21 cellular contexts compared by ENCODE assay signal in genomic region chr6:151900256-151900655, GRCh38.
A peak's percentile ranks its signal among the peaks of the same experiment; 100 is the strongest.
DNase-seq lines count a peak whose midpoint lies in the region; ATAC-seq and TF ChIP-seq lines count a peak whose summit lies in the region.
"Had no signal": no experiment of that assay in that cellular context is flagged by ENCODE, and none has a peak within 500 bp of the region (broad histone marks: within the 10 kb centered on the region; RNA-seq: fewer than 3 reads in every experiment).

No MANE protein-coding gene starts in this region.

- in situ Hi-C loops in HAP-1 (cut with MboI; ENCODE audit: low sequenced_read_pairs): no loop called here

- H3K9me3 ChIP-seq in breast epithelium (peaks cover 0 to 10% of the 10 kb centered on the region in 2 donors), esophagus squamous epithelium (no peaks in the 10 kb centered on the region), HAP-1 (0 out of 2 replicates have a peak, but pooled peaks cover 2% of the 10 kb centered on the region)
- H3K9me3 ChIP-seq: BE2C had no signal

- H3K27ac ChIP-seq in breast epithelium (peak overlapping the region; percentile 64 to 88), esophagus squamous epithelium (peak overlapping the region in 3 of 4 donors; percentile 21 to 69 (median 56))
- H3K27ac ChIP-seq: GM23248, HL-60, SJCRH30 had no signal

- no peak for TF ChIP-seq RAD21 in Ishikawa (IDR thresholded peaks at IDR 0.05; ENCODE audit: low read depth)

- TF ChIP-seq POLR2A in breast epithelium (IDR thresholded peaks at IDR 0.05): no peak
- TF ChIP-seq POLR2A in esophagus squamous epithelium (IDR thresholded peaks at IDR 0.05): no peak

- H3K4me1 ChIP-seq in breast epithelium: no peaks in the 10 kb centered on the region
- peaks cover 0 to 13% (median 5%) of the 10 kb centered on the region in 3 donors for H3K4me1 ChIP-seq in esophagus squamous epithelium
- peaks cover 5% of the 10 kb centered on the region for H3K4me1 ChIP-seq in HAP-1
- H3K4me1 ChIP-seq: BE2C had no signal

- TF ChIP-seq CTCF in breast epithelium (IDR thresholded peaks at IDR 0.05): no peak
- no peak for TF ChIP-seq CTCF in esophagus squamous epithelium (IDR thresholded peaks at IDR 0.05)

- DNase-seq in breast epithelium (ENCODE audit: low spot score in 2 of 2) (no peak), esophagus squamous epithelium (lab: John Stamatoyannopoulos, UW) (no peak), HAP-1 (ENCODE audit: low spot score in 2 of 2) (no peak)
- DNase-seq: BE2C, DMS79 treated with DMSO at 0.1 percent for 48 hours, GM23248, KBM-7, NCI-H1092 treated with DMSO at 0.1 percent for 48 hours, NCI-H1436 treated with DMSO at 0.1 percent for 48 hours, NCI-H2029, NCI-H2227 treated with DMSO at 0.1 percent for 48 hours, NCI-H510A, NCI-H748 treated with DMSO at 0.1 percent for 48 hours, T-helper 1 cell had no signal

- WGBS in esophagus squamous epithelium, 2 donors: 30 to 34% methylated on average over 2 of the region's 2 CpGs

- H3K27me3 ChIP-seq in breast epithelium: no peaks in the 10 kb centered on the region
- no peaks in the 10 kb centered on the region for H3K27me3 ChIP-seq in esophagus squamous epithelium
- no peaks in the 10 kb centered on the region for H3K27me3 ChIP-seq in HAP-1 (ENCODE audit: low read depth)
- H3K27me3 ChIP-seq: BE2C, SJCRH30 had no signal

- no peaks in the 10 kb centered on the region for H3K36me3 ChIP-seq in breast epithelium
- H3K36me3 ChIP-seq in esophagus squamous epithelium: no peaks in the 10 kb centered on the region
- H3K36me3 ChIP-seq in HAP-1 (replicated peaks): no peaks in the 10 kb centered on the region
- H3K36me3 ChIP-seq: BE2C, SJCRH30 had no signal

- no peak overlapping the region for H3K4me3 ChIP-seq in breast epithelium
- H3K4me3 ChIP-seq in esophagus squamous epithelium: no peak overlapping the region
- no peak overlapping the region for H3K4me3 ChIP-seq in HAP-1
- H3K4me3 ChIP-seq: GM23248, SJCRH30 had no signal

- no peak for ATAC-seq in HG02885 (IDR thresholded peaks at IDR 0.05; ENCODE audit: poor library complexity, unreplicated experiment)
- no peak for ATAC-seq in HG03039 (IDR thresholded peaks at IDR 0.05; ENCODE audit: unreplicated experiment)
- ATAC-seq in GM18868 (IDR thresholded peaks at IDR 0.05; ENCODE audit: unreplicated experiment): no peak
- ATAC-seq: Panc1 had no signal

- TF ChIP-seq EP300 in Ishikawa (IDR thresholded peaks at IDR 0.05; ENCODE audit: borderline replicate concordance): no peak

- intact Hi-C loops in breast epithelium (cut with DNase I; ENCODE audit: low total_unique reads): no loop called here
- intact Hi-C loops in esophagus squamous epithelium (cut with DNase I): no loop called here

TF ChIP-seq in Ishikawa, 13 proteins besides CTCF, POLR2A, EP300 and RAD21:
- peak; percentile 46; the same call in 1 of the 2 replicates for TF ChIP-seq NFIC (IDR thresholded peaks at IDR 0.05)
- no peak for TF ChIP-seq TAF1 (IDR thresholded peaks at IDR 0.05; ENCODE audit: low read depth)
- TF ChIP-seq ZBTB7A (IDR thresholded peaks at IDR 0.05; ENCODE audit: low read depth): no peak
- TF ChIP-seq FOXM1 (IDR thresholded peaks at IDR 0.05; ENCODE audit: borderline replicate concordance, low read depth): no peak
